14 cellular contexts compared by ENCODE assay signal in the genomic region with DNA sequence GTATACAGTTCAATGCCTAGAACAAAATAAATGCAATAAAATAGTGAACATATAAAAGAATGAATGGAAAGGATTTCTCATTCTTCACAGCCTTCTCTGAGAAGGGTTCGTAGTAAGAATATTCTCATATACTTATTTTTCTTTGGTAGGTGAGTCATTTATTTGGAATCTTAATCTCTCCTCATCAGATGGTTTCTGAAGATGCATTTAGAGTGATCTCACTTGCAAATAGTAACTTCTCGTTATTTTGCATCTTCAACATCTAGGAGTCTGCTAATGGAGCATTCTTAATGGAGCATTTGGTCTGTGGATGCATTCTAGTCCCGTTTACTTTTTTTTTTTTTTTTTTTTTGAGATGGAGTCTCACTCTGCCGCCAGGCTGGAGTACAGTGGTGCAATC. TPM values are rescaled to one million over a fixed set of nuclear protein-coding genes. Genes with fewer than 3 reads are reported as not detected.
DNase-seq lines count a peak whose midpoint lies in the region; ATAC-seq and TF ChIP-seq lines count a peak whose summit lies in the region.
"Had no signal": no experiment of that assay in that cellular context is flagged by ENCODE, and none has a peak within 500 bp of the region (broad histone marks: within the 10 kb centered on the region; RNA-seq: fewer than 3 reads in every experiment).

No MANE protein-coding gene starts in this region.

- H3K18ac ChIP-seq in neuronal stem cell (ENCODE audit: low read length), result no peak overlapping the region

- no peak overlapping the region for H2AFZ ChIP-seq in hepatocyte
- no peak overlapping the region for H2AFZ ChIP-seq in neuronal stem cell (ENCODE audit: low read length)

- no peak overlapping the region for H4K8ac ChIP-seq in neuronal stem cell (ENCODE audit: low read depth, low read length)

- H3K79me1 ChIP-seq in neuronal stem cell (ENCODE audit: low read depth, low read length), result peaks cover 10% of the 10 kb centered on the region

- H3K36me3 Mint-ChIP-seq in activated naive CD8-positive, alpha-beta T cell, result peaks cover 11% of the 10 kb centered on the region
- peaks cover 32% of the 10 kb centered on the region for H3K36me3 Mint-ChIP-seq in activated naive CD8-positive, alpha-beta T cell treated with anti-CD3 and anti-CD28 coated beads for 36 hours

- ATAC-seq in GM19452 (IDR thresholded peaks at IDR 0.05; ENCODE audit: unreplicated experiment), result no peak
- ATAC-seq: activated CD8-positive, alpha-beta memory T cell treated with anti-CD3 and anti-CD28 coated beads, Interleukin-2, amount 10 ng/mL, durations not matched to agents 7 days and 5 days; right cardiac atrium had no signal

- H2BK12ac ChIP-seq in neuronal stem cell (ENCODE audit: low read length), result no peak overlapping the region

- no peak overlapping the region for H3K27ac Mint-ChIP-seq in activated naive CD8-positive, alpha-beta T cell
- no peak overlapping the region for H3K27ac Mint-ChIP-seq in activated naive CD8-positive, alpha-beta T cell treated with anti-CD3 and anti-CD28 coated beads for 36 hours
- H3K27ac Mint-ChIP-seq: activated CD8-positive, alpha-beta memory T cell treated with anti-CD3 and anti-CD28 coated beads, Interleukin-2, amount 10 ng/mL, durations not matched to agents 7 days and 5 days had no signal

- no peaks in the 10 kb centered on the region for H3K36me3 ChIP-seq in hepatocyte (replicated peaks; ENCODE audit: insufficient read depth, low read depth)
- H3K36me3 ChIP-seq in tibial artery, result peaks cover 14 to 33% (median 30%) of the 10 kb centered on the region in 3 donors
- H3K36me3 ChIP-seq in neuronal stem cell (replicated peaks in 1 of 2; ENCODE audit: control insufficient read depth in 2 of 2, insufficient read depth in 2 of 2, low read length in 2 of 2), result peaks cover 5 to 65% of the 10 kb centered on the region in 2 donors

- no peak overlapping the region for H3K23ac ChIP-seq in neuronal stem cell (ENCODE audit: low read depth, low read length, poor library complexity)

- H3K27me3 ChIP-seq in hepatocyte (no peaks in the 10 kb centered on the region), tibial artery (no peaks in the 10 kb centered on the region), neuronal stem cell (ENCODE audit: control insufficient read depth in 3 of 3, insufficient read depth in 3 of 3, low read depth in 1 of 3, low read length in 3 of 3) (no peaks in the 10 kb centered on the region)

- H4K91ac ChIP-seq in neuronal stem cell (ENCODE audit: low read depth, low read length, poor library complexity), result no peak overlapping the region

- TF ChIP-seq CTCF in astrocyte of the spinal cord (IDR thresholded peaks at IDR 0.05; ENCODE audit: low read depth, low read length) (no peak), hepatocyte (IDR thresholded peaks at IDR 0.05; ENCODE audit: poor library complexity) (no peak), tibial artery (IDR thresholded peaks at IDR 0.05) (no peak)

- peaks cover 44% of the 10 kb centered on the region for H4K20me1 ChIP-seq in hepatocyte (ENCODE audit: insufficient read depth, poor library complexity, severe bottlenecking)

- H2BK5ac ChIP-seq in neuronal stem cell (ENCODE audit: low read length), result no peak overlapping the region

- H3K4me3 Mint-ChIP-seq in activated naive CD8-positive, alpha-beta T cell, result peak overlapping the region; percentile 76
- H3K4me3 Mint-ChIP-seq in activated naive CD8-positive, alpha-beta T cell treated with anti-CD3 and anti-CD28 coated beads for 36 hours, result no peak overlapping the region
- H3K4me3 Mint-ChIP-seq: activated CD8-positive, alpha-beta memory T cell treated with anti-CD3 and anti-CD28 coated beads, Interleukin-2, amount 10 ng/mL, durations not matched to agents 7 days and 5 days had no signal

- H3K27me3 Mint-ChIP-seq in activated naive CD8-positive, alpha-beta T cell, result no peaks in the 10 kb centered on the region
- no peaks in the 10 kb centered on the region for H3K27me3 Mint-ChIP-seq in activated naive CD8-positive, alpha-beta T cell treated with anti-CD3 and anti-CD28 coated beads for 36 hours
- H3K27me3 Mint-ChIP-seq: activated CD8-positive, alpha-beta memory T cell treated with anti-CD3 and anti-CD28 coated beads, Interleukin-2, amount 10 ng/mL, durations not matched to agents 7 days and 5 days had no signal

- H3K79me2 ChIP-seq in hepatocyte, result peaks cover 83% of the 10 kb centered on the region

- no peak overlapping the region for H3K9ac ChIP-seq in neuronal stem cell (ENCODE audit: low read depth, low read length, poor library complexity)

- peaks cover 4% of the 10 kb centered on the region for H3K9me3 Mint-ChIP-seq in activated naive CD8-positive, alpha-beta T cell (ENCODE audit: low read depth)
- peaks cover 1% of the 10 kb centered on the region for H3K9me3 Mint-ChIP-seq in activated naive CD8-positive, alpha-beta T cell treated with anti-CD3 and anti-CD28 coated beads for 36 hours

- intact Hi-C loops in tibial artery (cut with DNase I; ENCODE audit: low total_unique reads), result no loop called here

- H2BK15ac ChIP-seq in neuronal stem cell (ENCODE audit: low read length), result no peak overlapping the region

- in situ Hi-C loops in astrocyte of the spinal cord (cut with HindIII; ENCODE audit: low sequenced_read_pairs), result no loop called here

- H3K9me3 ChIP-seq in hepatocyte (ENCODE audit: low read depth) (no peaks in the 10 kb centered on the region), tibial artery (no peaks in the 10 kb centered on the region), neuronal stem cell (replicated peaks in 1 of 2; ENCODE audit: control insufficient read depth in 2 of 2, insufficient read depth in 1 of 2, low read depth in 1 of 2, low read length in 2 of 2) (no peaks in the 10 kb centered on the region)

- H3K4me1 Mint-ChIP-seq in activated naive CD8-positive, alpha-beta T cell (ENCODE audit: low read depth), result peaks cover 52% of the 10 kb centered on the region
- H3K4me1 Mint-ChIP-seq in activated naive CD8-positive, alpha-beta T cell treated with anti-CD3 and anti-CD28 coated beads for 36 hours, result peaks cover 36% of the 10 kb centered on the region

- no peak for DNase-seq in activated naive CD8-positive, alpha-beta T cell treated with anti-CD3 and anti-CD28 coated beads for 36 hours
- peak; percentile 82 for DNase-seq in astrocyte of the spinal cord (ENCODE audit: low read depth, low spot score)
- no peak for DNase-seq in hepatocyte (ENCODE audit: low spot score)
- no peak for DNase-seq in tibial artery
- no peak for DNase-seq in neuronal stem cell (ENCODE audit: low spot score)
- no peak for DNase-seq in activated T-cell treated with anti-CD3 and anti-CD28 coated beads for 4 hours
- DNase-seq: activated CD8-positive, alpha-beta memory T cell treated with anti-CD3 and anti-CD28 coated beads, Interleukin-2, amount 10 ng/mL, durations not matched to agents 7 days and 5 days; hypothalamus; NCI-H1092; right cardiac atrium had no signal

- H3K4ac ChIP-seq in neuronal stem cell (ENCODE audit: low read length), result no peak overlapping the region

- H2AK5ac ChIP-seq in neuronal stem cell (ENCODE audit: low read depth, low read length), result no peak overlapping the region

- H3K14ac ChIP-seq in neuronal stem cell (ENCODE audit: low read length), result no peak overlapping the region

- no peaks in the 10 kb centered on the region for H3K9me2 ChIP-seq in hepatocyte (replicated peaks; ENCODE audit: insufficient read depth)

- WGBS in hepatocyte (ENCODE audit: low lambda C conversion rate, missing lambda C conversion rate), result 88% methylated on average over 4 of the region's 4 CpGs
- WGBS in neuronal stem cell (ENCODE audit: extremely low coverage in 2 of 2, insufficient read length in 2 of 2, insufficient replicate concordance in 1 of 2), 2 donors, result no CpG with 5 or more reads among the region's 4 CpGs

- H2BK120ac ChIP-seq in neuronal stem cell (ENCODE audit: low read depth, low read length), result no peak overlapping the region

- H3K4me3 ChIP-seq in astrocyte of the spinal cord (ENCODE audit: low read depth, low read length) (no peak overlapping the region), hepatocyte (no peak overlapping the region), tibial artery (no peak overlapping the region), neuronal stem cell (ENCODE audit: low read length in 2 of 2) (no peak overlapping the region)
- H3K4me3 ChIP-seq: lung had no signal

- H3K4me2 ChIP-seq in hepatocyte (peak overlapping the region; percentile 73), neuronal stem cell (ENCODE audit: insufficient read depth, low read length, poor library complexity, severe bottlenecking) (no peak overlapping the region)

- H3K27ac ChIP-seq in hepatocyte, result peak overlapping the region; percentile 32
- H3K27ac ChIP-seq in tibial artery, result no peak overlapping the region
- no peak overlapping the region for H3K27ac ChIP-seq in neuronal stem cell (replicated peaks; ENCODE audit: low read length)
- H3K27ac ChIP-seq: 22Rv1 had no signal

- H3K4me1 ChIP-seq in hepatocyte (ENCODE audit: insufficient read depth) (peaks cover 6% of the 10 kb centered on the region), tibial artery (peaks cover 0 to 29% (median 12%) of the 10 kb centered on the region in 4 donors), neuronal stem cell (ENCODE audit: control insufficient read depth in 2 of 2, insufficient read depth in 1 of 2, low read depth in 1 of 2, low read length in 2 of 2) (peaks cover 2 to 5% of the 10 kb centered on the region in 2 donors)

RNA-seq across cellular contexts. Expression of a gene that starts 3.9 kb away (rescaled TPM):
- 10 to 100 TPM; 70.6 to 81.8 TPM for total RNA-seq in activated naive CD8-positive, alpha-beta T cell treated with anti-CD3 and anti-CD28 coated beads for 36 hours
- 111 and 121 TPM in 2 replicates for total RNA-seq in hepatocyte
- polyA plus RNA-seq in hepatocyte, result 244 and 276 TPM in 2 replicates
- polyA plus RNA-seq in neuronal stem cell (2013, experiment 1 of 2), result 60.4 TPM
- 61.9 TPM for polyA plus RNA-seq in neuronal stem cell (2013, experiment 2 of 2)
